9 cellular contexts compared by ENCODE assay signal in genomic region chr13:96958286-96958891, GRCh38. TPM values are rescaled to one million over a fixed set of nuclear protein-coding genes. Genes with fewer than 3 reads are reported as not detected.
DNase-seq lines count a peak whose midpoint lies in the region; ATAC-seq and TF ChIP-seq lines count a peak whose summit lies in the region.
"Had no signal": no experiment of that assay in that cellular context is flagged by ENCODE, and none has a peak within 500 bp of the region (broad histone marks: within the 10 kb centered on the region; RNA-seq: fewer than 3 reads in every experiment).

No MANE protein-coding gene starts in this region.

- H4K20me1 ChIP-seq in GM23338 (replicated peaks; ENCODE audit: insufficient read depth), result no peaks in the 10 kb centered on the region

- no peaks in the 10 kb centered on the region for H3K27me3 ChIP-seq in GM23338 (ENCODE audit: insufficient read depth)

- no peaks in the 10 kb centered on the region for H3K36me3 Mint-ChIP-seq in GM23338 (ENCODE audit: low read depth)
- H3K36me3 Mint-ChIP-seq: IgD-negative memory B cell had no signal

- H3K27ac ChIP-seq in GM23338 (ENCODE audit: low read depth), result no peak overlapping the region

- DNase-seq in COR-L47 (lab: John Stamatoyannopoulos, UW) (peak; percentile 63), GM23338 (ENCODE audit: low spot score) (peak; percentile 84), NCI-H2107 (lab: John Stamatoyannopoulos, UW) (peak; percentile 1), astrocyte of the hippocampus (ENCODE audit: low read depth, low spot score) (peak; percentile 53), left kidney (ENCODE audit: low read depth, low spot score) (peak; percentile 69)
- DNase-seq in effector CD8-positive, alpha-beta T cell (lab: John Stamatoyannopoulos, UW), result no peak

- no peaks in the 10 kb centered on the region for H3K9me2 ChIP-seq in GM23338 (ENCODE audit: insufficient read depth)

- H3K36me3 ChIP-seq in GM23338 (ENCODE audit: insufficient read depth), result no peaks in the 10 kb centered on the region

- H3K4me2 ChIP-seq in GM23338, result no peak overlapping the region

- H3K4me3 ChIP-seq in GM23338, result no peak overlapping the region

- ATAC-seq in GM23338, result peak; percentile 40; the same call in 2 of the 3 replicates
- no peak for ATAC-seq in GM21360 (IDR thresholded peaks at IDR 0.05; ENCODE audit: unreplicated experiment)
- no peak for ATAC-seq in HG03175 (IDR thresholded peaks at IDR 0.05; ENCODE audit: unreplicated experiment)

- no peaks in the 10 kb centered on the region for H3K27me3 Mint-ChIP-seq in GM23338 (ENCODE audit: insufficient read depth, low read depth, poor library complexity)
- H3K27me3 Mint-ChIP-seq: IgD-negative memory B cell had no signal

- no peaks in the 10 kb centered on the region for H3K4me1 Mint-ChIP-seq in GM23338
- H3K4me1 Mint-ChIP-seq: IgD-negative memory B cell had no signal

- no peaks in the 10 kb centered on the region for H3K9me3 Mint-ChIP-seq in GM23338

- no peaks in the 10 kb centered on the region for H3K4me1 ChIP-seq in GM23338 (ENCODE audit: insufficient read depth)

- H3K4me3 Mint-ChIP-seq in GM23338, result no peak overlapping the region
- H3K4me3 Mint-ChIP-seq: IgD-negative memory B cell had no signal

- H3K27ac Mint-ChIP-seq in GM23338, result no peak overlapping the region
- H3K27ac Mint-ChIP-seq: IgD-negative memory B cell had no signal

- TF ChIP-seq CTCF in GM23338 (conservative IDR thresholded peaks at IDR 0.05; ENCODE audit: low read depth in 2 of 2), result peak; percentile 72 to 86

- no peaks in the 10 kb centered on the region for H3F3A ChIP-seq in GM23338 (replicated peaks; ENCODE audit: low read depth)

- no peak overlapping the region for H2AFZ ChIP-seq in GM23338

- no peaks in the 10 kb centered on the region for H3K79me2 ChIP-seq in GM23338 (replicated peaks; ENCODE audit: insufficient read depth)

TF ChIP-seq in GM23338, 12 proteins besides CTCF, POLR2A, EP300 and RAD21:
- TF ChIP-seq EZH2phosphoT487 (IDR thresholded peaks at IDR 0.05; ENCODE audit: unreplicated experiment) (no peak), ZNF331 (CRISPR knock-in tag; IDR thresholded peaks at IDR 0.05; ENCODE audit: low read depth) (no peak), POLR2AphosphoS5 (IDR thresholded peaks at IDR 0.05; ENCODE audit: low read depth) (no peak), STAT1 (IDR thresholded peaks at IDR 0.05; ENCODE audit: unreplicated experiment) (no peak), ZNF462 (CRISPR knock-in tag; IDR thresholded peaks at IDR 0.05) (no peak), NANOG (IDR thresholded peaks at IDR 0.05; ENCODE audit: borderline replicate concordance) (no peak), ZNF114 (CRISPR knock-in tag; IDR thresholded peaks at IDR 0.05) (no peak), REST (IDR thresholded peaks at IDR 0.05; ENCODE audit: unreplicated experiment) (no peak), ETS1 (IDR thresholded peaks at IDR 0.05) (no peak), JUNB (IDR thresholded peaks at IDR 0.05; ENCODE audit: unreplicated experiment) (no peak), CREB1 (CRISPR knock-in tag; IDR thresholded peaks at IDR 0.05; ENCODE audit: low read depth) (no peak), EZH2 (IDR thresholded peaks at IDR 0.05; ENCODE audit: low read depth, unreplicated experiment) (no peak)

RNA-seq across cellular contexts. Expression of gene OXGR1, which starts 35.9 kb away (rescaled TPM):
- total RNA-seq in GM23338 (2014; rRNA removed; shearing (Covaris generic)), result 0.80 and 0.93 TPM in 2 replicates
- polyA plus RNA-seq in GM23338 (2016; fragmentation: Nextera tagmentation; extraction: Ambion mirVana), result 0.16 and 0.29 TPM in 2 replicates
- polyA plus RNA-seq: IgD-negative memory B cell had no signal
